Comparison of ENCODE assay signal across 17 cellular contexts in the genomic region with DNA sequence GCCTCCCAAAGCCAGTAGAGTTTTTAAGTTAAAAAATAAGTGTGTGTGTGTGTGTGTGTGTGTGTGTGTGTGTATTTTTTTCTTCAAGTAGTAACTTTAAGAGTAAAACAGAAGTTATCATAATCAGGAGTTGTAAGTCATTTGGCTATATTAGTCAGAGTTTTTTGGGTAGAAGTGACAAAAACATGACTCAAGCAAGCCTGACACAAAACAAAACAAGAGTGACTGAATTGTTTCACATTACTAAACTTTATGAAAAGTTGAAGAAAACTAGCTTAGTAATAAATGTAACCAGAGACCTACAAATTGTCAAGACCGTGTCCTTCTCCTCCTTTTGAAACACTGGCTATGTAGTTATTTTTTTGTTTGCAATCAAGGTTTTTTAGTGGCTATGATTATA.
DNase-seq lines count a peak whose midpoint lies in the region; ATAC-seq and TF ChIP-seq lines count a peak whose summit lies in the region.
"Had no signal": no experiment of that assay in that cellular context is flagged by ENCODE, and none has a peak within 500 bp of the region (broad histone marks: within the 10 kb centered on the region; RNA-seq: fewer than 3 reads in every experiment).

No MANE protein-coding gene starts in this region.

- H3K4me3 ChIP-seq in BJ (ENCODE audit: low read depth, low read length) (no peak overlapping the region), GM23248 (no peak overlapping the region), foreskin fibroblast (ENCODE audit: low read depth in 1 of 2, low read length in 2 of 2) (no peak overlapping the region)

- no peak overlapping the region for H3K4me2 ChIP-seq in GM23248 (ENCODE audit: unreplicated experiment)
- H3K4me2 ChIP-seq: KMS-11 had no signal

- peaks cover 25% of the 10 kb centered on the region for H3K4me1 ChIP-seq in GM23248 (ENCODE audit: insufficient read depth)

- no peak overlapping the region for H3K27ac ChIP-seq in GM23248
- H3K27ac ChIP-seq: KMS-11 had no signal

- POLR2A ChIA-PET in BJ (lab: Charles Lee): no interaction called here

- no peak overlapping the region for H2AFZ ChIP-seq in GM23248

- DNase-seq in BJ (ENCODE audit: low read depth) (peak; percentile 0), GM23248 (peak; percentile 39), RKO (ENCODE audit: low spot score) (peak; percentile 11), foreskin fibroblast (peak; percentile 8), Kasumi-1 (lab: John Stamatoyannopoulos, UW) (no peak), NCI-H345 treated with DMSO at 0.1 percent for 48 hours (lab: John Stamatoyannopoulos, UW; ENCODE audit: unreplicated experiment) (no peak)
- DNase-seq: 8988T; ACHN; C1 segment of cervical spinal cord; CD4-positive, alpha-beta T cell; DMS79; EL; GF-D8; HCEC 1CT; HFFc6 had no signal

- TF ChIP-seq CTCF in BJ (IDR thresholded peaks at IDR 0.05; ENCODE audit: insufficient read depth, low read depth, low read length) (no peak), foreskin fibroblast (IDR thresholded peaks at IDR 0.05; ENCODE audit: low read depth, low read length) (no peak)

- no peak overlapping the region for H3K9ac ChIP-seq in GM23248
- H3K9ac ChIP-seq: KMS-11 had no signal

- 0 out of 2 replicates have a peak, but pooled peaks cover 21% of the 10 kb centered on the region for H3F3A ChIP-seq in GM23248 (ENCODE audit: insufficient read depth)

- H3K9me2 ChIP-seq in GM23248 (ENCODE audit: insufficient read depth): no peaks in the 10 kb centered on the region

- WGBS in GM23248 (ENCODE audit: low coverage in 1 of 2, low lambda C conversion rate in 2 of 2, missing lambda C conversion rate in 2 of 2), 2 experiments: 61 to 65% methylated on average over 1 of the region's 1 CpG

- H3K27me3 ChIP-seq in BJ (ENCODE audit: control insufficient read depth, insufficient read depth, low read length) (no peaks in the 10 kb centered on the region), GM23248 (replicated peaks; ENCODE audit: insufficient read depth) (no peaks in the 10 kb centered on the region)

- H3K36me3 ChIP-seq in BJ (ENCODE audit: control insufficient read depth, insufficient read depth, low read length) (no peaks in the 10 kb centered on the region), GM23248 (ENCODE audit: low read depth) (no peaks in the 10 kb centered on the region)

- peaks cover 2% of the 10 kb centered on the region for H3K9me3 ChIP-seq in GM23248 (ENCODE audit: low read depth)

- no peak for ATAC-seq in HG03097 (IDR thresholded peaks at IDR 0.05; ENCODE audit: low FRiP score, unreplicated experiment)

- H4K20me1 ChIP-seq in GM23248 (ENCODE audit: insufficient read depth): no peaks in the 10 kb centered on the region

- CTCF ChIA-PET in BJ (lab: Yijun Ruan, JAX): interaction anchor here (0.8 kb wide), 1 partner anchor 967 kb away, joined by 6 read pairs; no protein-coding TSS in a partner anchor

- in situ Hi-C loops in GM23248 (cut with MboI): no loop called here

- no peaks in the 10 kb centered on the region for H3K79me2 ChIP-seq in GM23248 (ENCODE audit: insufficient read depth)

Comparison
In these comparisons a context has a peak if more than half of its experiments do, and no peak if none do; other contexts are left out.
1. DNase-seq: peak in BJ (single experiment), GM23248 (single experiment), RKO (single experiment) and foreskin fibroblast (2 of 2); none in Kasumi-1 (0 of 2) and NCI-H345 treated with DMSO at 0.1 percent for 48 hours (single experiment).